Comparison of ENCODE assay signal across 8 cellular contexts in the genomic region with DNA sequence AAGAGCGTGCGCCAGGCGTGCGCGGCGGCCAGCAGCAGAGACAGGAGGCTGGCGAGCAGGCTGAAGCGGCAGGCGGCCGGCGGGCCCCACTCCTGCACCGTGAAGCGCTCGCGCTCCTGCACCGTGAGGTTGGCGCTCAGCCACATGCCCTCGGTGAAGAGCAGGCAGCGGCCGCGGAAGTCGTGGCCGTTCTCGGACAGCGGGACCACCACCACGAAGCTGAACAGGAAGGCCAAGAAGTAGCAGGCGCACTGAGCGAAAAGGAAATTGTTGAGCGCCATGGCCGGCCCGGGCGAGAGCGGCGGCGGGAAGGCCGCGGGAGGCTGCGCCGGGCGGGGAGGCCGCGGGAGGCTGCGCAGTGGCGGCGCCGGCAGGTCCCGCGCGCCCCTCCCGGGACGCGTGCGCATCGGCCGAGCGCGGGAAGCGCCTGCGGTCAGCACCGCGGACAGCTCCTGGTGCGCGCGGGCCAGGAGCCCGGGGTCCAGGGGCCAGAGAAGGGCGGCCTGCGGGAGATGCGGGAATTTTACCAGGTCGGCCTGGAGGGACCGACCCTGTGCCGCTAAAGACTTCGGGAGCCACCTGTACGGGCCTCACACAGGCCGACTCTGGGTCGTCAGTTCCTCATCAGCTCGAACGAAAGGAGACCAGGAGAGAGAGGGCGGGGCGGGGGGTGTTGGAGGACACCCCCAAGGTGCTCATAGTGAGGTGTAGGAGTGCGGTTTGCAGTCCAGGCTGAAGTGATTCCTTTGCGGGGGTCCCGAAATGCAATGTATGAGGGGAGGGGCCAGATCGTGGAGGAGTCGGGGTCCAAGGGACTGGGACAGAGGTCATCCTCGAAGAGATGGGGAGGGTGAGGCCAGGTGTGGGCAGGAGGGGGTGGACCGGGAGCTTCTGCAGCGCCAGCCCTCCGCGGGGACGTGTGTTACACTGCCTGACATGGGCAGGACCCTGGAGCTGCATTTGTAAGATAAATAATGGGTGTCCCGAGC. TPM values are rescaled to one million over a fixed set of nuclear protein-coding genes. Genes with fewer than 3 reads are reported as not detected.
DNase-seq lines count a peak whose midpoint lies in the region; ATAC-seq and TF ChIP-seq lines count a peak whose summit lies in the region.

Gene TMEM179 (minus strand): TSS at position 312 of the 989 bp plus-strand sequence. CDS start 31 bp downstream, at position 281.

- H3K27me3 ChIP-seq in HUES48 (ENCODE audit: control insufficient read depth, insufficient read depth, low read length): peaks cover 32% of the 10 kb centered on the region

- H3K4me1 ChIP-seq in HUES48 (ENCODE audit: control insufficient read depth, insufficient read depth, low read length): no peaks in the 10 kb centered on the region

- DNase-seq in cardiac fibroblast (ENCODE audit: low read depth in 2 of 2): peak; percentile 10 to 14
- DNase-seq in left lobe of liver (ENCODE audit: low spot score): no peak
- DNase-seq in SKM-1 (lab: John Stamatoyannopoulos, UW; ENCODE audit: unreplicated experiment): no peak
- no peak for DNase-seq in epidermal melanocyte (ENCODE audit: insufficient read length, low spot score)
- no peak for DNase-seq in NCI-H526 treated with DMSO at 0.1 percent for 48 hours (lab: John Stamatoyannopoulos, UW)

- peak within 1 kb of the TSS; percentile 60 for H3K27ac ChIP-seq in 22Rv1
- H3K27ac ChIP-seq in HUES48 (ENCODE audit: low read depth, low read length): no peak within 1 kb of the TSS

- no peak within 1 kb of the TSS; the same call in 1 of the 2 replicates for H3K9ac ChIP-seq in HUES48 (ENCODE audit: low read depth, low read length)

- peak; percentile 64 for ATAC-seq in left lobe of liver
- ATAC-seq in GM19397 (IDR thresholded peaks at IDR 0.05; ENCODE audit: unreplicated experiment): no peak

- TF ChIP-seq CTCF in 22Rv1 (IDR thresholded peaks at IDR 0.05): no peak
- TF ChIP-seq CTCF in cardiac fibroblast (IDR thresholded peaks at IDR 0.05; ENCODE audit: low read depth, low read length): no peak

- no peaks in the 10 kb centered on the region for H3K9me3 ChIP-seq in HUES48 (ENCODE audit: control insufficient read depth, insufficient read depth, low read length)

- H3K36me3 ChIP-seq in HUES48 (ENCODE audit: control insufficient read depth, insufficient read depth, low read length): no peaks in the 10 kb centered on the region

- H3K4me3 ChIP-seq in HUES48 (ENCODE audit: low read depth, low read length) (peak within 1 kb of the TSS; percentile 65), cardiac fibroblast (replicated peaks in 1 of 2; ENCODE audit: low read depth in 2 of 2, low read length in 2 of 2) (no peak within 1 kb of the TSS)

RNA-seq across cellular contexts. Expression of gene TMEM179, which starts in this region (rescaled TPM):
- 0.30 TPM for total RNA-seq in left lobe of liver

Comparison
In these comparisons a context has a peak if more than half of its experiments do, and no peak if none do; other contexts are left out.
1. Peak in ATAC-seq in left lobe of liver; RNA of the gene not detected or under 1 TPM.
2. DNase-seq: peak in cardiac fibroblast (2 of 2); none in left lobe of liver (single experiment), SKM-1 (single experiment), epidermal melanocyte (single experiment) and NCI-H526 treated with DMSO at 0.1 percent for 48 hours (single experiment).